ENCODE assay signal across 8 cellular contexts in the genomic region with DNA sequence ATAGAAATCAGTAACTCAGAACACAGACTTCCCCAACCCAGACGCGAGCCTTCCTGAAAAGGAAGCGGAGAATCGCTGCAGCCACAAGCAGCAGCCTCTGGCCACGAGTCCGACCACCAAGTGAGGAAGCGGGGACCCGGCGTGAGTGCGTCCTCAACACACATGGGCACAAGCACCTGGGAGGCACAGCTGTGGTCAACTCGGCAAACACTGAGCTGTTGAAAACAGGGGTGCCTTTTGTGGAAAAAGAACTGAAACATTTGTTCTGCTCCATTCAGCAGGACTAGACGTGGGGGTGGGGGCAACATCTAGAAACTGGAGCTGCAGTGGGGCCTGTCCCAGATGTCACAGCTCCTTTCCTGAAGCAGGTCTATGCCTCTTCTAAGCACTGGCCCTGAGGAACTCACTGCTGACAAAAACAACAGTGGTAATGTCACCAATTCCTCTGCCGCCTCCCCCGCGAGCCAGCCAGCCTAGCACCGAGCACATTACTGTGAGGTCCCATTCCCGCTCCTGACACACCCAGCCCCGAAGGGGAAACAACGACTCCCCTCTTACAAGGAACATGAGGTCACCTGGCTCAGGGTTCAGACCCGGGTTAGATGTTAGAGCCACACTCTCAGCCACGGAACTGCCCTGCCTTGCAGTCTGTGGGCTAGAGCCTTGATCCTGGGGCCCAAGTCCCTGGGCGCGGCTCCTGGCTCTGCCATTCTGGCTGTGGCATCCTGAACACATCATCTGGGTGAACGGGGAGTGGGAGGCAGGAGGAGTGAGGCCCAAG. TPM values are rescaled to one million over a fixed set of nuclear protein-coding genes. Genes with fewer than 3 reads are reported as not detected.
A peak's percentile ranks its signal among the peaks of the same experiment; 100 is the strongest.
DNase-seq lines count a peak whose midpoint lies in the region; ATAC-seq and TF ChIP-seq lines count a peak whose summit lies in the region.

No MANE protein-coding gene starts in this region.

- H3K4me1 ChIP-seq in cardiac muscle cell (ENCODE audit: low read depth) (peaks cover 21% of the 10 kb centered on the region), endodermal cell (ENCODE audit: control insufficient read depth, insufficient read depth, low read length) (no peaks in the 10 kb centered on the region), aorta (ENCODE audit: control insufficient read depth in 1 of 2, insufficient read depth in 2 of 2, low read length in 2 of 2) (no peaks in the 10 kb centered on the region)

- H3K36me3 ChIP-seq in cardiac muscle cell (no peaks in the 10 kb centered on the region), endodermal cell (ENCODE audit: control insufficient read depth, insufficient read depth, low read length) (no peaks in the 10 kb centered on the region), aorta (ENCODE audit: control insufficient read depth in 1 of 2, insufficient read depth in 2 of 2, low read length in 1 of 2) (no peaks in the 10 kb centered on the region)

- WGBS in endodermal cell (ENCODE audit: insufficient coverage in 1 of 2, insufficient read length in 1 of 2), 2 experiments: 92 to 95% methylated on average over 22 to 24 of the region's 24 CpGs
- 81 to 86% methylated on average over 24 of the region's 24 CpGs for WGBS in aorta, 2 donors

- H3K27me3 Mint-ChIP-seq in endodermal cell (ENCODE audit: insufficient read depth): no peaks in the 10 kb centered on the region

- H3K27ac ChIP-seq in cardiac muscle cell (peak overlapping the region; percentile 71), endodermal cell (ENCODE audit: low read depth, low read length) (no peak overlapping the region), aorta (ENCODE audit: low read depth in 1 of 2, low read length in 2 of 2) (no peak overlapping the region)

- H3K36me3 Mint-ChIP-seq in endodermal cell (ENCODE audit: low read depth): no peaks in the 10 kb centered on the region

- intact Hi-C loops in left ventricle myocardium superior (cut with micrococcal nuclease) (no loop called here), aorta (cut with DNase I) (loop anchor here in 1 of 2 donors (10.0 kb wide), 1 partner anchor 103 kb away; no protein-coding TSS in a partner anchor)

- no peaks in the 10 kb centered on the region for H3K27me3 ChIP-seq in cardiac muscle cell
- no peaks in the 10 kb centered on the region for H3K27me3 ChIP-seq in endodermal cell (ENCODE audit: control insufficient read depth, insufficient read depth, low read length, poor library complexity, severe bottlenecking)
- no peaks in the 10 kb centered on the region for H3K27me3 ChIP-seq in aorta (ENCODE audit: control insufficient read depth in 1 of 2, insufficient read depth in 2 of 2, low read length in 1 of 2)

- DNase-seq in cardiac muscle cell (ENCODE audit: low read depth in 1 of 2, low spot score in 1 of 2): no peak
- no peak for DNase-seq in left ventricle myocardium superior
- peak; percentile 62 for DNase-seq in NB4 (ENCODE audit: low read depth)
- no peak for DNase-seq in endodermal cell
- DNase-seq in aorta: peak; percentile 68 to 78
- no peak for DNase-seq in kidney glomerular epithelial cell (lab: John Stamatoyannopoulos, UW)
- no peak for DNase-seq in NCI-H524 treated with DMSO at 0.1 percent for 48 hours (lab: John Stamatoyannopoulos, UW)
- DNase-seq in cerebellum (ENCODE audit: low spot score): no peak

- TF ChIP-seq POLR2A in NB4 (IDR thresholded peaks at IDR 0.05; ENCODE audit: extremely low read depth, insufficient read length): no peak

- peak overlapping the region; percentile 76 for H3K27ac Mint-ChIP-seq in endodermal cell

- ATAC-seq in left ventricle myocardium superior: no peak
- ATAC-seq in aorta (ENCODE audit: low FRiP score): no peak

- no peaks in the 10 kb centered on the region for H3K9me3 ChIP-seq in cardiac muscle cell (ENCODE audit: low read depth)
- H3K9me3 ChIP-seq in endodermal cell (ENCODE audit: control insufficient read depth, low read length): no peaks in the 10 kb centered on the region
- no peaks in the 10 kb centered on the region for H3K9me3 ChIP-seq in aorta (ENCODE audit: control insufficient read depth, low read length)

- TF ChIP-seq CTCF in cardiac muscle cell (IDR thresholded peaks at IDR 0.05; ENCODE audit: low read depth, low read length): no peak
- no peak for TF ChIP-seq CTCF in NB4 (IDR thresholded peaks at IDR 0.05; ENCODE audit: low read depth, low read length)
- no peak for TF ChIP-seq CTCF in endodermal cell (conservative IDR thresholded peaks at IDR 0.05)

- no peaks in the 10 kb centered on the region for H3K9me3 Mint-ChIP-seq in endodermal cell

- peaks cover 9% of the 10 kb centered on the region for H3K4me1 Mint-ChIP-seq in endodermal cell

- no peak overlapping the region for H3K4me3 Mint-ChIP-seq in endodermal cell

- no peak overlapping the region for H3K4me3 ChIP-seq in cardiac muscle cell
- H3K4me3 ChIP-seq in NB4 (ENCODE audit: low read depth, low read length): no peak overlapping the region
- no peak overlapping the region for H3K4me3 ChIP-seq in endodermal cell (ENCODE audit: low read length)
- H3K4me3 ChIP-seq in aorta (ENCODE audit: low read length in 2 of 2): no peak overlapping the region

- H3K9ac ChIP-seq in endodermal cell (ENCODE audit: extremely low read depth, low read length, poor library complexity, severe bottlenecking): no peak overlapping the region

RNA-seq across cellular contexts. Expression of gene KDM8, which starts 28.9 kb away (rescaled TPM):
- 5.7 and 8.5 TPM in 2 replicates for total RNA-seq in cardiac muscle cell
- 10.5 TPM in 2 replicates for polyA plus RNA-seq in cardiac muscle cell
- total RNA-seq in left ventricle myocardium superior: 3.7 TPM
- 10 to 100 TPM; 11.0 to 12.1 TPM for total RNA-seq in endodermal cell
- polyA plus RNA-seq in endodermal cell (2013, experiment 1 of 2): 9.1 TPM
- 6.2 TPM for polyA plus RNA-seq in endodermal cell (2013, experiment 2 of 2)
- 1 to 10 TPM; 4.3 to 5.6 TPM for total RNA-seq in aorta
- 1 to 10 TPM; 7.0 to 7.4 TPM for polyA plus RNA-seq in aorta
- total RNA-seq in cerebellum: 2.9 TPM

RNA-seq across cellular contexts. Expression of gene NSMCE1, which starts 36.3 kb away (rescaled TPM):
- total RNA-seq in cardiac muscle cell (14.2 and 28.2 TPM in 2 replicates), left ventricle myocardium superior (34.2 TPM), endodermal cell (10 to 100 TPM; 22.3 to 22.4 TPM), aorta (10 to 100 TPM; 34.6 to 39.1 TPM), cerebellum (27.0 TPM)
- polyA plus RNA-seq in cardiac muscle cell (23.4 and 65.8 TPM in 2 replicates), aorta (10 to 100 TPM; 71.0 to 74.2 TPM)
- polyA plus RNA-seq in endodermal cell (2013, experiment 1 of 2): 51.9 TPM
- 43.8 TPM for polyA plus RNA-seq in endodermal cell (2013, experiment 2 of 2)

Comparison
In these comparisons a context has a peak if more than half of its experiments do, and no peak if none do; other contexts are left out.
1. DNase-seq: peak in NB4 (single experiment) and aorta (2 of 2); none in cardiac muscle cell (0 of 2), left ventricle myocardium superior (single experiment), endodermal cell (single experiment), kidney glomerular epithelial cell (single experiment), NCI-H524 treated with DMSO at 0.1 percent for 48 hours (single experiment) and cerebellum (single experiment).